1 cellular context compared by ENCODE assay signal in genomic region chr2:27663463-27664244, GRCh38.
TF ChIP-seq lines count a peak whose summit lies in the region.

TSS of gene SLC4A1AP (plus strand) at chr2:27663889. CDS start at chr2:27663915, 26 bp downstream.
TSS of gene SUPT7L (minus strand) at chr2:27663614. CDS start at chr2:27662192, 1,422 bp downstream.

TF ChIP-seq in HepG2, 621 proteins besides CTCF, POLR2A, EP300 and RAD21 (continued from another document and continues in another):
- TF ChIP-seq ZBED4 (CRISPR knock-in tag; IDR thresholded peaks at IDR 0.05; ENCODE audit: borderline replicate concordance) (peak; percentile 83; the same call in 1 of the 2 replicates), ZNF225 (CRISPR knock-in tag; IDR thresholded peaks at IDR 0.05) (peak; percentile 94; the same call in 1 of the 2 replicates), POGZ (CRISPR knock-in tag; IDR thresholded peaks at IDR 0.05) (peak; percentile 87), FOXP4 (CRISPR knock-in tag; IDR thresholded peaks at IDR 0.05) (peak; percentile 85), SP5 (CRISPR knock-in tag; IDR thresholded peaks at IDR 0.05; ENCODE audit: borderline replicate concordance, low read depth) (no peak), ZNF747 (CRISPR knock-in tag; IDR thresholded peaks at IDR 0.05; ENCODE audit: borderline replicate concordance) (peak; percentile 29; the same call in 1 of the 2 replicates), ZBTB42 (CRISPR knock-in tag; IDR thresholded peaks at IDR 0.05) (0 out of 2 replicates have a peak, but pooled peaks have one; percentile 20), SIN3A (IDR thresholded peaks at IDR 0.05; ENCODE audit: borderline replicate concordance, low read depth, low read length) (peak; percentile 90; the same call in 1 of the 2 replicates), AKAP8 (CRISPR knock-in tag; IDR thresholded peaks at IDR 0.05) (no peak), ZNF569 (CRISPR knock-in tag; IDR thresholded peaks at IDR 0.05; ENCODE audit: borderline replicate concordance) (no peak), ZBTB8A (CRISPR knock-in tag; IDR thresholded peaks at IDR 0.05; ENCODE audit: borderline replicate concordance, low read depth) (no peak), TRIM24 (CRISPR knock-in tag; IDR thresholded peaks at IDR 0.05) (no peak), ZNF10 (CRISPR knock-in tag; IDR thresholded peaks at IDR 0.05; ENCODE audit: borderline replicate concordance, low read depth) (no peak), GRHL1 (CRISPR knock-in tag; conservative IDR thresholded peaks at IDR 0.05) (no peak), ATF7-NPFF (CRISPR knock-in tag; IDR thresholded peaks at IDR 0.05; ENCODE audit: low read depth) (peak; percentile 84; the same call in 1 of the 2 replicates), FOXO1 (CRISPR knock-in tag; IDR thresholded peaks at IDR 0.05) (peak; percentile 45; the same call in 1 of the 2 replicates), ZFP82 (CRISPR knock-in tag; IDR thresholded peaks at IDR 0.05; ENCODE audit: borderline replicate concordance) (peak; percentile 74; the same call in 1 of the 2 replicates), ISL2 (CRISPR knock-in tag; IDR thresholded peaks at IDR 0.05) (peak; percentile 80), ZNF44 (CRISPR knock-in tag; IDR thresholded peaks at IDR 0.05) (peak; percentile 94), DNMT3B (CRISPR knock-in tag; conservative IDR thresholded peaks at IDR 0.05) (peak; percentile 94; the same call in 1 of the 2 replicates), CCAR2 (optimal IDR thresholded peaks at IDR 0.05; ENCODE audit: low read depth, low read length) (peak; percentile 97), RORA (CRISPR knock-in tag; IDR thresholded peaks at IDR 0.05) (peak; percentile 69; the same call in 1 of the 2 replicates), TAF1 (CRISPR knock-in tag; IDR thresholded peaks at IDR 0.05) (peak; percentile 99), IRF2 (CRISPR knock-in tag; IDR thresholded peaks at IDR 0.05) (peak; percentile 91), ZNF446 (CRISPR knock-in tag; IDR thresholded peaks at IDR 0.05) (peak; percentile 79), ZNF224 (CRISPR knock-in tag; IDR thresholded peaks at IDR 0.05) (no peak), SOX5 (CRISPR knock-in tag; IDR thresholded peaks at IDR 0.05; ENCODE audit: borderline replicate concordance) (peak; percentile 41), U2AF2 (IDR thresholded peaks at IDR 0.05; ENCODE audit: low read depth, low read length) (peak; percentile 80; the same call in 1 of the 2 replicates), NAIF1 (CRISPR knock-in tag; IDR thresholded peaks at IDR 0.05; ENCODE audit: borderline replicate concordance) (peak; percentile 79; the same call in 1 of the 2 replicates), ZNF781 (CRISPR knock-in tag; IDR thresholded peaks at IDR 0.05; ENCODE audit: borderline replicate concordance, not compliant biosample characterization) (peak; percentile 82), GATA4 (IDR thresholded peaks at IDR 0.05; ENCODE audit: borderline replicate concordance, low read depth) (peak; percentile 84), ARID2 (CRISPR knock-in tag; IDR thresholded peaks at IDR 0.05; ENCODE audit: borderline replicate concordance) (no peak; the same call in 1 of the 2 replicates), ZNF263 (CRISPR knock-in tag; IDR thresholded peaks at IDR 0.05) (peak; percentile 89), ZC3H4 (CRISPR knock-in tag; IDR thresholded peaks at IDR 0.05; ENCODE audit: borderline replicate concordance) (no peak), ZNF775 (CRISPR knock-in tag; IDR thresholded peaks at IDR 0.05; ENCODE audit: borderline replicate concordance) (no peak), TBX2 (CRISPR knock-in tag; IDR thresholded peaks at IDR 0.05; ENCODE audit: borderline replicate concordance) (peak; percentile 82), ZKSCAN8 (CRISPR knock-in tag; IDR thresholded peaks at IDR 0.05; ENCODE audit: borderline replicate concordance) (peak; percentile 56; the same call in 1 of the 2 replicates), ZNF749 (CRISPR knock-in tag; IDR thresholded peaks at IDR 0.05; ENCODE audit: borderline replicate concordance) (no peak), SYNCRIP (IDR thresholded peaks at IDR 0.05; ENCODE audit: insufficient read depth, low read depth, low read length) (no peak), ELK4 (CRISPR knock-in tag; IDR thresholded peaks at IDR 0.05; ENCODE audit: borderline replicate concordance) (no peak), DNMT1 (CRISPR knock-in tag; IDR thresholded peaks at IDR 0.05) (peak; percentile 55; the same call in 1 of the 2 replicates), MEF2D (CRISPR knock-in tag; IDR thresholded peaks at IDR 0.05) (peak; percentile 53; the same call in 1 of the 2 replicates), KLF6 (CRISPR knock-in tag; IDR thresholded peaks at IDR 0.05) (peak; percentile 93), ZNF720 (CRISPR knock-in tag; IDR thresholded peaks at IDR 0.05) (no peak; the same call in 1 of the 2 replicates), YY1 (IDR thresholded peaks at IDR 0.05; ENCODE audit: insufficient read depth, insufficient replicate concordance, low read depth, low read length) (peak; percentile 93), MLXIP (CRISPR knock-in tag; IDR thresholded peaks at IDR 0.05; ENCODE audit: borderline replicate concordance) (peak; percentile 78), CENPX (CRISPR knock-in tag; IDR thresholded peaks at IDR 0.05) (no peak), CREB1 (IDR thresholded peaks at IDR 0.05) (peak; percentile 81), CREB1 (CRISPR knock-in tag; IDR thresholded peaks at IDR 0.05) (peak; percentile 94), NFYC (CRISPR knock-in tag; IDR thresholded peaks at IDR 0.05) (no peak), PATZ1 (CRISPR knock-in tag; IDR thresholded peaks at IDR 0.05) (peak; percentile 35; the same call in 1 of the 2 replicates), NFE2L1 (CRISPR knock-in tag; IDR thresholded peaks at IDR 0.05; ENCODE audit: borderline replicate concordance) (no peak), ZNF710 (CRISPR knock-in tag; IDR thresholded peaks at IDR 0.05; ENCODE audit: borderline replicate concordance) (peak; percentile 53; the same call in 1 of the 2 replicates), ZSCAN12 (CRISPR knock-in tag; IDR thresholded peaks at IDR 0.05) (peak; percentile 55; the same call in 1 of the 2 replicates), GFI1 (CRISPR knock-in tag; IDR thresholded peaks at IDR 0.05; ENCODE audit: borderline replicate concordance) (peak; percentile 80; the same call in 1 of the 2 replicates)
